7 cellular contexts compared by ENCODE assay signal in the genomic region with DNA sequence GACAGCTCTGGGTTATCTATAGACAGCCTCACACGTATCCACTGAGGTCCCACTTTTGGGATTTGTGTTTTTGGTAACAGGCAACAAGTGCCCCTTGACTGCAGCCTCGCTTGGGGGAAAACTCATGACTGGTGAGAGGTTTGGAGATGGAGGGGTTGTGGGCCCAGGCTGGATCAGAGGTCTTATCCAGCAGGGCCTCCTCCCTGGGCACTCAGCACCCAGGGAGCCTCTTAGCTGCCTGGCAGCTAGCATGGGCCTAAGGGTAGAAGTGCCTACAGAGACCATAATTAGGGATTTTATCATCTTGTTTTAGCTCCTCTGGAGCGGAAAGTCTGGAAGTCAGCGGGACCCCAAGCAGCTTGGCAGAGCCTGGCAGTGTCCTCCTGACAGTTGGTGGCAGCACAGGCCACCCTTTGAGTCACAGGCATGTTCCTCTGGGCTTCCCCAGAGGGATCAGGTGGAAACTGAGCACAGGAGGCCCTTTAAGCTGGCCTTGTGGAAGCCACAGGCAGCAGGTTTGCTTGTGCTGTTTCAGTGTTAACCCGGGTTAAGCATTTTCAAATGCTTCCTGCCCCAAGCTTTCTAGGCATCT.
DNase-seq lines count a peak whose midpoint lies in the region; ATAC-seq and TF ChIP-seq lines count a peak whose summit lies in the region.

No MANE protein-coding gene starts in this region.

- no peaks in the 10 kb centered on the region for H3K27me3 ChIP-seq in cardiac muscle cell

- no peaks in the 10 kb centered on the region for H3K4me1 ChIP-seq in cardiac muscle cell (ENCODE audit: low read depth)

- DNase-seq in SHP77 (lab: John Stamatoyannopoulos, UW) = peak; percentile 55 to 57
- peak; percentile 35 to 58 for DNase-seq in cardiac muscle cell (ENCODE audit: low read depth in 1 of 2, low spot score in 1 of 2)
- DNase-seq in stimulated activated naive CD8-positive, alpha-beta T cell treated with anti-CD3 and anti-CD28 coated beads, Interleukin-15, Interleukin-2, amounts not matched to agents 100 U/mL and 50 U/mL, for 24 hours = peak; percentile 6
- DNase-seq in omental fat pad (ENCODE audit: low spot score) = no peak

- ATAC-seq in GM21390 (IDR thresholded peaks at IDR 0.05; ENCODE audit: unreplicated experiment) (peak; percentile 82), HG03520 (IDR thresholded peaks at IDR 0.05; ENCODE audit: unreplicated experiment) (peak; percentile 56), omental fat pad (ENCODE audit: low FRiP score) (no peak)
- no peak for ATAC-seq in stimulated activated naive CD8-positive, alpha-beta T cell treated with anti-CD3 and anti-CD28 coated beads, Interleukin-15, Interleukin-2, amounts not matched to agents 100 U/mL and 50 U/mL, for 24 hours

- H3K4me3 ChIP-seq in cardiac muscle cell = no peak overlapping the region

- no peaks in the 10 kb centered on the region for H3K36me3 ChIP-seq in cardiac muscle cell

- no peak overlapping the region for H3K27ac ChIP-seq in cardiac muscle cell

- TF ChIP-seq CTCF in GM12872 (IDR thresholded peaks at IDR 0.05; ENCODE audit: insufficient read depth, low read depth, low read length) (peak; percentile 76), cardiac muscle cell (IDR thresholded peaks at IDR 0.05; ENCODE audit: low read depth, low read length) (peak; percentile 47), omental fat pad (IDR thresholded peaks at IDR 0.05) (no peak)

- no peaks in the 10 kb centered on the region for H3K9me3 ChIP-seq in cardiac muscle cell (ENCODE audit: low read depth)

Comparison
In these comparisons a context has a peak if more than half of its experiments do, and no peak if none do; other contexts are left out.
1. CTCF ChIP-seq: peak in GM12872 (single experiment) and cardiac muscle cell (single experiment); none in omental fat pad (0 of 3).
2. ATAC-seq: peak in GM21390 (single experiment) and HG03520 (single experiment); none in stimulated activated naive CD8-positive, alpha-beta T cell treated with anti-CD3 and anti-CD28 coated beads, Interleukin-15, Interleukin-2, amounts not matched to agents 100 U/mL and 50 U/mL, for 24 hours (single experiment) and omental fat pad (single experiment).